Comparison of ENCODE assay signal across 1 cellular context in genomic region chr2:164620873-164621760, GRCh38.
TF ChIP-seq lines count a peak whose summit lies in the region.

TSS of gene GRB14 (minus strand) at chr2:164621482. CDS start at chr2:164621309, 173 bp downstream.

TF ChIP-seq in A549, 52 proteins besides CTCF, POLR2A, EP300 and RAD21 (continued from another document):
- TF ChIP-seq CBX8 (IDR thresholded peaks at IDR 0.05) (no peak), KDM1A (IDR thresholded peaks at IDR 0.05; ENCODE audit: low read depth) (no peak), TFCP2L1 (CRISPR knock-in tag; IDR thresholded peaks at IDR 0.05) (no peak), HES2 (IDR thresholded peaks at IDR 0.05) (no peak), HOXB13 (CRISPR knock-in tag; IDR thresholded peaks at IDR 0.05; ENCODE audit: low read depth) (no peak), FOSB (CRISPR knock-in tag; IDR thresholded peaks at IDR 0.05) (no peak), MYC (IDR thresholded peaks at IDR 0.05; ENCODE audit: borderline replicate concordance, low read length) (no peak; the same call in 1 of the 2 replicates), BHLHE40 (IDR thresholded peaks at IDR 0.05; ENCODE audit: low read depth, low read length) (no peak), EHMT2 (IDR thresholded peaks at IDR 0.05; ENCODE audit: low read depth) (no peak)
TF ChIP-seq in A549: peak in this region for 5.
